In the genomic region with DNA sequence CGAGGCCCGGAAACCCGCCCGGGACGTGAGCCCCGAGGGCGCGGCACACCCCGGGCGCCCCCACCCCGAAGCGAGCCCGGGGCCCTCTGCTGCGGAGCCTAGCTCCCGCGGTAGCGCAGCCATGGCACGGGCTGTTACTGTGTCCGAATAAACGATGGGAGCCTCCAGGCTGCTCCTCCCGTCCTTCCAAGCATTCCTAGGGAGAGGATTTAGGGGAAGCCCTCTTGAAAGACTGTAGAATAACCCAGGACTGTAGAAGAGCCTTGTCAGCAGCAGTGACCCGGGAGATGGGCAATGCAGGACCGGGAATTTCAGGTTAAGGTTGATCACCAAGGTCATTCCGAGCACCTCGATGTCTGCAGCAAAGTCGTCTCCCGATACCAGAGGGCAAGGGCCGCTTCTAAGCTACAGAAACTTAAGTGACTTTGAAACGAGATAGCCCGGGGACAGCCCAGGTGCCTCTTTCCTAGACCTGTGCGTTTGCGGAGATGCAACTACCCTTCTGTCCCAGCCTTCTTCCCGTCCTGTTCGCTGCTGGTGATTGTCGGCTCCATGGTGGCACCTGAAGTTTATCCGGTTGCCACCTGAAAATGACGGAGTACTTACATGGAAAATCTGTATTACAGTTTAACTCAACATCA, we compare ENCODE assay signal across 1 cellular context.
TF ChIP-seq lines count a peak whose summit lies in the region.

No MANE protein-coding gene starts in this region.

TF ChIP-seq in H1, 55 proteins besides CTCF, POLR2A, EP300 and RAD21:
- no peak for TF ChIP-seq TBP (IDR thresholded peaks at IDR 0.05; ENCODE audit: low read depth, low read length)
- no peak for TF ChIP-seq EGR1 (IDR thresholded peaks at IDR 0.05; ENCODE audit: borderline replicate concordance, low read depth, low read length)
- TF ChIP-seq SUZ12 (IDR thresholded peaks at IDR 0.05; ENCODE audit: low read length): peak; percentile 41; the same call in 1 of the 2 replicates
- TF ChIP-seq USF2 (IDR thresholded peaks at IDR 0.05; ENCODE audit: low read length): no peak
- TF ChIP-seq KDM1A (IDR thresholded peaks at IDR 0.05; ENCODE audit: borderline replicate concordance, low read length): no peak; the same call in 1 of the 2 replicates
- TF ChIP-seq, protein P1, sequence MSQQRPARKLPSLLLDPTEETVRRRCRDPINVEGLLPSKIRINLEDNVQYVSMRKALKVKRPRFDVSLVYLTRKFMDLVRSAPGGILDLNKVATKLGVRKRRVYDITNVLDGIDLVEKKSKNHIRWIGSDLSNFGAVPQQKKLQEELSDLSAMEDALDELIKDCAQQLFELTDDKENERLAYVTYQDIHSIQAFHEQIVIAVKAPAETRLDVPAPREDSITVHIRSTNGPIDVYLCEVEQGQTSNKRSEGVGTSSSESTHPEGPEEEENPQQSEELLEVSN (IDR thresholded peaks at IDR 0.05): no peak
- peak; percentile 27 for TF ChIP-seq RNF2 (IDR thresholded peaks at IDR 0.05; ENCODE audit: borderline replicate concordance, low read depth, low read length, missing control alignments, poor library complexity, severe bottlenecking)
- no peak for TF ChIP-seq POU5F1 (IDR thresholded peaks at IDR 0.05; ENCODE audit: low read depth, low read length)
- no peak for TF ChIP-seq TAF7 (optimal IDR thresholded peaks at IDR 0.05; ENCODE audit: borderline replicate concordance, low read depth, low read length)
- TF ChIP-seq EZH2 (IDR thresholded peaks at IDR 0.05; ENCODE audit: low read depth, low read length, severe bottlenecking): peak; percentile 57
- peak; percentile 54 for TF ChIP-seq KDM4A (IDR thresholded peaks at IDR 0.05; ENCODE audit: low read depth, low read length, severe bottlenecking)
- TF ChIP-seq SP4 (IDR thresholded peaks at IDR 0.05; ENCODE audit: low read length): no peak
- no peak for TF ChIP-seq YY1 (IDR thresholded peaks at IDR 0.05; ENCODE audit: low read depth, low read length)
- TF ChIP-seq KDM5A (IDR thresholded peaks at IDR 0.05; ENCODE audit: low read length): no peak
- 0 out of 4 replicates have a peak, but pooled peaks of 1 of the 2 experiments have one; percentile 35 for TF ChIP-seq SIN3A (conservative IDR thresholded peaks at IDR 0.05 in 1 of 2, IDR thresholded peaks at IDR 0.05 in 1 of 2; ENCODE audit: low read depth in 1 of 2, low read length in 2 of 2)
- TF ChIP-seq CBX5 (IDR thresholded peaks at IDR 0.05; ENCODE audit: low read depth, low read length): no peak
- TF ChIP-seq GABPA (IDR thresholded peaks at IDR 0.05; ENCODE audit: borderline replicate concordance, insufficient read depth, low read length): no peak
- TF ChIP-seq TAF1 (IDR thresholded peaks at IDR 0.05; ENCODE audit: low read depth, low read length): no peak; the same call in 1 of the 2 replicates
- no peak for TF ChIP-seq CBX8 (IDR thresholded peaks at IDR 0.05; ENCODE audit: borderline replicate concordance, low read depth, low read length)
- TF ChIP-seq HDAC2 (IDR thresholded peaks at IDR 0.05; ENCODE audit: borderline replicate concordance in 1 of 2, low read depth in 2 of 2, low read length in 2 of 2): 0 out of 4 replicates have a peak, but pooled peaks of 1 of the 2 experiments have one; percentile 38
- TF ChIP-seq BCL11A (IDR thresholded peaks at IDR 0.05; ENCODE audit: low read depth in 2 of 2, low read length in 2 of 2): no peak
- TF ChIP-seq BACH1 (IDR thresholded peaks at IDR 0.05; ENCODE audit: low read length): no peak
- no peak for TF ChIP-seq PHF8 (conservative IDR thresholded peaks at IDR 0.05; ENCODE audit: low read depth, low read length)
- no peak for TF ChIP-seq MAX (IDR thresholded peaks at IDR 0.05)
- TF ChIP-seq CTBP2 (IDR thresholded peaks at IDR 0.05; ENCODE audit: borderline replicate concordance, insufficient read depth, insufficient read length, low read length): peak; percentile 20
- TF ChIP-seq SIX5 (IDR thresholded peaks at IDR 0.05; ENCODE audit: low read depth, low read length): no peak
- no peak for TF ChIP-seq TEAD4 (IDR thresholded peaks at IDR 0.05; ENCODE audit: low read depth, low read length)
- no peak for TF ChIP-seq SIRT6 (IDR thresholded peaks at IDR 0.05; ENCODE audit: low read length)
